12 cellular contexts compared by ENCODE assay signal in genomic region chr16:86505185-86505898, GRCh38. TPM values are rescaled to one million over a fixed set of nuclear protein-coding genes. Genes with fewer than 3 reads are reported as not detected.
DNase-seq lines count a peak whose midpoint lies in the region; ATAC-seq and TF ChIP-seq lines count a peak whose summit lies in the region.
"Had no signal": no experiment of that assay in that cellular context is flagged by ENCODE, and none has a peak within 500 bp of the region (broad histone marks: within the 10 kb centered on the region; RNA-seq: fewer than 3 reads in every experiment).

No MANE protein-coding gene starts in this region.

- H3K27ac ChIP-seq in left ventricle myocardium inferior (replicated peaks) (no peak overlapping the region), muscle layer of colon (ENCODE audit: low read depth, low read length) (peak overlapping the region; percentile 99), vagina (peak overlapping the region; percentile 94)
- H3K27ac ChIP-seq: C4-2B had no signal

- H3K4me3 ChIP-seq in left ventricle myocardium inferior (peak overlapping the region; percentile 40), astrocyte of the cerebellum (ENCODE audit: low read depth, low read length) (peak overlapping the region; percentile 12), muscle layer of colon (ENCODE audit: low read depth in 1 of 2, low read length in 2 of 2) (peak overlapping the region; percentile 91 to 95), vagina (peak overlapping the region; percentile 32 to 39)

- TF ChIP-seq CTCF in left ventricle myocardium inferior (IDR thresholded peaks at IDR 0.05; ENCODE audit: borderline replicate concordance): no peak
- no peak for TF ChIP-seq CTCF in astrocyte of the cerebellum (IDR thresholded peaks at IDR 0.05; ENCODE audit: low read depth, low read length, missing control alignments)
- TF ChIP-seq CTCF in vagina (IDR thresholded peaks at IDR 0.05): no peak

- H3K27me3 ChIP-seq in left ventricle myocardium inferior (ENCODE audit: low read depth) (peaks cover 100% of the 10 kb centered on the region), muscle layer of colon (ENCODE audit: control insufficient read depth in 1 of 2, insufficient read depth in 2 of 2, low read length in 2 of 2) (peaks cover 5% of the 10 kb centered on the region in 2 donors), vagina (no peaks in the 10 kb centered on the region)

- in situ Hi-C loops in astrocyte of the cerebellum (cut with HindIII; ENCODE audit: low sequenced_read_pairs): no loop called here

- peaks cover 47% of the 10 kb centered on the region for H3K4me1 ChIP-seq in left ventricle myocardium inferior
- H3K4me1 ChIP-seq in muscle layer of colon (ENCODE audit: insufficient read depth, low read length): peaks cover 32% of the 10 kb centered on the region
- H3K4me1 ChIP-seq in vagina: peaks cover 54% of the 10 kb centered on the region

- H3K9me3 ChIP-seq in left ventricle myocardium inferior (replicated peaks) (no peaks in the 10 kb centered on the region), muscle layer of colon (ENCODE audit: low read length) (no peaks in the 10 kb centered on the region), vagina (no peaks in the 10 kb centered on the region)

- H3K36me3 ChIP-seq in left ventricle myocardium inferior (no peaks in the 10 kb centered on the region), muscle layer of colon (ENCODE audit: insufficient read depth, low read length) (no peaks in the 10 kb centered on the region), vagina (no peaks in the 10 kb centered on the region)

- H3K9ac ChIP-seq in muscle layer of colon (ENCODE audit: low read length): peak overlapping the region; percentile 94

- no peak for DNase-seq in left ventricle myocardium inferior
- DNase-seq in cardiac septum (ENCODE audit: low spot score): no peak
- no peak for DNase-seq in astrocyte of the cerebellum (ENCODE audit: low read depth)
- no peak for DNase-seq in vagina (ENCODE audit: extremely low spot score in 2 of 2)
- DNase-seq in medulla oblongata (ENCODE audit: extremely low spot score): no peak
- DNase-seq: activated CD4-positive, alpha-beta T cell treated with anti-CD3 and anti-CD28 coated beads for 4 hours; NCI-H2029 had no signal

- intact Hi-C loops in left ventricle myocardium inferior (cut with micrococcal nuclease): no loop called here
- intact Hi-C loops in cardiac septum (cut with DNase I): no loop called here
- intact Hi-C loops in vagina (cut with DNase I): no loop called here

- ATAC-seq in HG03045 (IDR thresholded peaks at IDR 0.05; ENCODE audit: unreplicated experiment) (no peak), GM18511 (IDR thresholded peaks at IDR 0.05; ENCODE audit: unreplicated experiment) (no peak)
- ATAC-seq: sciatic nerve had no signal

- no peak for TF ChIP-seq POLR2A in vagina (IDR thresholded peaks at IDR 0.05)

RNA-seq across cellular contexts. Expression of gene FOXF1, which starts 5.0 kb away (rescaled TPM):
- 0.33 TPM for total RNA-seq in left ventricle myocardium inferior
- total RNA-seq in cardiac septum: 0.16 TPM
- 26.0 TPM for total RNA-seq in vagina

RNA-seq across cellular contexts. Expression of gene MTHFSD, which starts 49.7 kb away (rescaled TPM):
- 10.2 TPM for total RNA-seq in left ventricle myocardium inferior
- total RNA-seq in cardiac septum: 12.2 TPM
- 20.4 TPM for total RNA-seq in vagina

Comparison
In these comparisons a context has a peak if more than half of its experiments do, and no peak if none do; other contexts are left out.
1. H3K4me3 ChIP-seq: peak in every context shown above with its lines; median percentile 93 in muscle layer of colon; 40 in left ventricle myocardium inferior; 36 in vagina; 12 in astrocyte of the cerebellum.
2. RNA of gene FOXF1, which starts 5.0 kb away (total RNA-seq): 26.0 TPM in vagina (single experiment); 0.33 TPM in left ventricle myocardium inferior (single experiment) and 0.16 TPM in cardiac septum (single experiment); every median in the first group is over 10 times any median in the second.